ENCODE assay signal across 8 cellular contexts in genomic region chr18:11518788-11519685, GRCh38.
DNase-seq lines count a peak whose midpoint lies in the region; ATAC-seq and TF ChIP-seq lines count a peak whose summit lies in the region.

No MANE protein-coding gene starts in this region.

- intact Hi-C loops in thyroid gland (cut with DNase I) (no loop called here), stomach (cut with DNase I; ENCODE audit: low total_unique reads) (no loop called here)

- no peak overlapping the region for H3K9ac ChIP-seq in OCI-LY3 (ENCODE audit: low read length)

- H3K9me3 ChIP-seq in OCI-LY3 (ENCODE audit: insufficient read depth, low read length) (no peaks in the 10 kb centered on the region), thyroid gland (no peaks in the 10 kb centered on the region), stomach (no peaks in the 10 kb centered on the region)

- no peaks in the 10 kb centered on the region for H3K79me2 ChIP-seq in OCI-LY3 (ENCODE audit: low read length)

- peak; percentile 90 for ATAC-seq in GM19395 (IDR thresholded peaks at IDR 0.05; ENCODE audit: unreplicated experiment)
- ATAC-seq in HG03565 (IDR thresholded peaks at IDR 0.05; ENCODE audit: unreplicated experiment), result peak; percentile 79

- no peaks in the 10 kb centered on the region for H3K4me1 ChIP-seq in OCI-LY3 (ENCODE audit: low read length)
- H3K4me1 ChIP-seq in thyroid gland, result no peaks in the 10 kb centered on the region
- no peaks in the 10 kb centered on the region for H3K4me1 ChIP-seq in stomach

- 0 out of 2 replicates have a peak, but pooled peaks cover 6% of the 10 kb centered on the region for H3K27me3 ChIP-seq in OCI-LY3 (ENCODE audit: low read depth, low read length)
- no peaks in the 10 kb centered on the region for H3K27me3 ChIP-seq in thyroid gland
- peaks cover 0 to 7% (median 0%) of the 10 kb centered on the region in 3 donors for H3K27me3 ChIP-seq in stomach

- TF ChIP-seq POLR2A in thyroid gland (IDR thresholded peaks at IDR 0.05) (no peak), stomach (IDR thresholded peaks at IDR 0.05) (no peak)

- H3K4me3 ChIP-seq in OCI-LY3 (ENCODE audit: low read length), result peak overlapping the region; percentile 21; the same call in 1 of the 2 replicates
- no peak overlapping the region for H3K4me3 ChIP-seq in thyroid gland (replicated peaks in 1 of 3)
- no peak overlapping the region for H3K4me3 ChIP-seq in stomach

- no peak overlapping the region for H2AFZ ChIP-seq in OCI-LY3 (ENCODE audit: low read depth, low read length)

- DNase-seq in EH (ENCODE audit: low read depth) (peak; percentile 49), astrocyte of the hippocampus (ENCODE audit: low read depth, low spot score) (peak; percentile 60), kidney tubule cell (ENCODE audit: low spot score) (peak; percentile 53), thyroid gland (peak; percentile 64 to 73), stomach (no peak)

- H4K20me1 ChIP-seq in OCI-LY3 (ENCODE audit: insufficient read depth, low read length), result no peaks in the 10 kb centered on the region

- no peaks in the 10 kb centered on the region for H3K36me3 ChIP-seq in OCI-LY3 (replicated peaks; ENCODE audit: low read depth, low read length)
- no peaks in the 10 kb centered on the region for H3K36me3 ChIP-seq in thyroid gland
- no peaks in the 10 kb centered on the region for H3K36me3 ChIP-seq in stomach

- no peak for TF ChIP-seq EP300 in stomach (IDR thresholded peaks at IDR 0.05)

- 52 to 56% methylated on average over 24 of the region's 24 CpGs for WGBS in thyroid gland, 2 donors
- WGBS in stomach, 5 donors, result 50 to 57% (median 53%) methylated on average over 24 of the region's 24 CpGs

- peak overlapping the region; percentile 29 for H3K4me2 ChIP-seq in OCI-LY3 (ENCODE audit: low read length)

- TF ChIP-seq CTCF in OCI-LY3 (IDR thresholded peaks at IDR 0.05; ENCODE audit: low read depth, low read length), result peak; percentile 93
- peak in 5 of 6 experiments; percentile 18 to 76 (median 61) for TF ChIP-seq CTCF in thyroid gland (IDR thresholded peaks at IDR 0.05)
- TF ChIP-seq CTCF in stomach (IDR thresholded peaks at IDR 0.05), result peak in 2 of 7 experiments; percentile 15 to 29

- H3K27ac ChIP-seq in OCI-LY3 (ENCODE audit: low read length), result no peak overlapping the region
- no peak overlapping the region for H3K27ac ChIP-seq in thyroid gland
- no peak overlapping the region for H3K27ac ChIP-seq in stomach
